In the genomic region with DNA sequence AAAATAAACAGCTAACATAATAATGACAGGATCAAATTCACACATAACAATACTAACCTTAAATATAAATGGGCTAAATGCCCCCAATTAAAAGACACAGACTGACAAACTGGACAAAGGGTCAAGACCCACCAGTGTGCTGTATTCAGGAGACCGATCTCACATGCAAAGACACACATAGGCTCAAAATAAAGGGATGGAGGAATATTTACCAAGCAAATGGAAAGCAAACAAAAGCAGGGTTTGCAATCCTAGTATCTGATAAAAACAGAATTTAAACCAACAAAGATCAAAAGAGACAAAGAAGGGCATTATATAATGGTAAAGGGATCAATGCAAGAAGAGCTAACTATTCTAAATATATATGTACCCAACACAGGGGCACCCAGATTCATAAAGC, we compare ENCODE assay signal across 1 cellular context.
TF ChIP-seq lines count a peak whose summit lies in the region.
"Not testable (repeated sequence)": the region's sequence is repeated elsewhere in the genome, so short reads cannot be mapped to it uniquely, and the experiment has no call there.

No MANE protein-coding gene starts in this region.

TF ChIP-seq in HepG2, 621 proteins besides CTCF, POLR2A, EP300 and RAD21 (continued from another document):
- 0 out of 2 replicates have a peak, but pooled peaks have one; percentile 40 for TF ChIP-seq ZNF503 (CRISPR knock-in tag; IDR thresholded peaks at IDR 0.05)
- TF ChIP-seq RARA (CRISPR knock-in tag; IDR thresholded peaks at IDR 0.05), result peak; percentile 21; the same call in 1 of the 2 replicates
- 0 out of 2 replicates have a peak, but pooled peaks have one; percentile 55 for TF ChIP-seq SETDB1 (CRISPR knock-in tag; IDR thresholded peaks at IDR 0.05; ENCODE audit: borderline replicate concordance)
- 0 out of 2 replicates have a peak, but pooled peaks have one; percentile 47 for TF ChIP-seq POGZ (CRISPR knock-in tag; IDR thresholded peaks at IDR 0.05)
- TF ChIP-seq HOMEZ (CRISPR knock-in tag; IDR thresholded peaks at IDR 0.05; ENCODE audit: low read depth), result peak; percentile 78; the same call in 1 of the 2 replicates
- 0 out of 2 replicates have a peak, but pooled peaks have one; percentile 33 for TF ChIP-seq FOXA1 (IDR thresholded peaks at IDR 0.05)
- TF ChIP-seq FOXA1 (CRISPR knock-in tag; IDR thresholded peaks at IDR 0.05), result peak; percentile 62
- peak; percentile 76 for TF ChIP-seq TCF7 (IDR thresholded peaks at IDR 0.05; ENCODE audit: low read depth)
- peak; percentile 30; the same call in 1 of the 2 replicates for TF ChIP-seq SAP130 (CRISPR knock-in tag; IDR thresholded peaks at IDR 0.05; ENCODE audit: low read depth)
- not testable (repeated sequence) for TF ChIP-seq FOXP1 (IDR thresholded peaks at IDR 0.05); NR2F6 (CRISPR knock-in tag; IDR thresholded peaks at IDR 0.05)
- TF ChIP-seq FOXP1 (CRISPR knock-in tag; IDR thresholded peaks at IDR 0.05), result peak; percentile 63; the same call in 1 of the 2 replicates
- peak; percentile 73 for TF ChIP-seq ARID5B (CRISPR knock-in tag; IDR thresholded peaks at IDR 0.05)
- TF ChIP-seq GFI1 (CRISPR knock-in tag; IDR thresholded peaks at IDR 0.05; ENCODE audit: borderline replicate concordance), result peak; percentile 65; the same call in 1 of the 2 replicates
- TF ChIP-seq FOXJ3 (CRISPR knock-in tag; IDR thresholded peaks at IDR 0.05; ENCODE audit: borderline replicate concordance), result 0 out of 2 replicates have a peak, but pooled peaks have one; percentile 26
- TF ChIP-seq ZMYM2 (CRISPR knock-in tag; IDR thresholded peaks at IDR 0.05), result peak; percentile 68
- TF ChIP-seq HDAC2 (CRISPR knock-in tag; IDR thresholded peaks at IDR 0.05), result peak; percentile 61; the same call in 1 of the 2 replicates
- peak; percentile 59; the same call in 1 of the 2 replicates for TF ChIP-seq RCOR2 (CRISPR knock-in tag; IDR thresholded peaks at IDR 0.05)
- TF ChIP-seq NR2F6 (IDR thresholded peaks at IDR 0.05), result peak; percentile 38; the same call in 1 of the 2 replicates
- 0 out of 2 replicates have a peak, but pooled peaks have one; percentile 22 for TF ChIP-seq BCL6 (CRISPR knock-in tag; IDR thresholded peaks at IDR 0.05)
- TF ChIP-seq ZNF121 (CRISPR knock-in tag; IDR thresholded peaks at IDR 0.05), result peak; percentile 27; the same call in 1 of the 2 replicates
- TF ChIP-seq ZMYM4 (CRISPR knock-in tag; IDR thresholded peaks at IDR 0.05), result peak; percentile 36; the same call in 1 of the 2 replicates
- TF ChIP-seq NCOA2 (CRISPR knock-in tag; IDR thresholded peaks at IDR 0.05), result peak; percentile 69
- TF ChIP-seq CEBPG (CRISPR knock-in tag; IDR thresholded peaks at IDR 0.05), result peak; percentile 43; the same call in 1 of the 2 replicates
- peak; percentile 85 for TF ChIP-seq ZBTB20 (CRISPR knock-in tag; IDR thresholded peaks at IDR 0.05; ENCODE audit: borderline replicate concordance, low read depth)
- 0 out of 2 replicates have a peak, but pooled peaks have one; percentile 50 for TF ChIP-seq PHF21A (CRISPR knock-in tag; IDR thresholded peaks at IDR 0.05)
- TF ChIP-seq ZNF614 (CRISPR knock-in tag; IDR thresholded peaks at IDR 0.05; ENCODE audit: borderline replicate concordance), result peak; percentile 52; the same call in 1 of the 2 replicates
- TF ChIP-seq FOXA3 (CRISPR knock-in tag; IDR thresholded peaks at IDR 0.05), result peak; percentile 80
